ENCODE assay signal across 8 cellular contexts in genomic region chr10:74419491-74420466, GRCh38.
DNase-seq lines count a peak whose midpoint lies in the region; ATAC-seq and TF ChIP-seq lines count a peak whose summit lies in the region.

No MANE protein-coding gene starts in this region.

- TF ChIP-seq CTCF in esophagus muscularis mucosa (IDR thresholded peaks at IDR 0.05): peak; percentile 45 to 51 (median 50)
- peak; percentile 54 for TF ChIP-seq CTCF in retinal pigment epithelial cell (conservative IDR thresholded peaks at IDR 0.05; ENCODE audit: low read depth, low read length)
- peak in 2 of 4 experiments; percentile 37 to 40 for TF ChIP-seq CTCF in prostate gland (IDR thresholded peaks at IDR 0.05)

- DNase-seq in DMS153 treated with DMSO at 0.1 percent for 48 hours (lab: John Stamatoyannopoulos, UW; ENCODE audit: unreplicated experiment): peak; percentile 40
- peak; percentile 81 for DNase-seq in Karpas-422
- DNase-seq in T follicular helper cell (ENCODE audit: low read depth): peak; percentile 12
- DNase-seq in esophagus muscularis mucosa (ENCODE audit: extremely low spot score): no peak
- no peak for DNase-seq in retinal pigment epithelial cell (ENCODE audit: low read depth)
- DNase-seq in prostate gland (ENCODE audit: low spot score): no peak

- H3K4me1 ChIP-seq in Karpas-422 (ENCODE audit: low read length) (peaks cover 21% of the 10 kb centered on the region), esophagus muscularis mucosa (peaks cover 0 to 6% (median 0%) of the 10 kb centered on the region in 4 donors), prostate gland (replicated peaks) (no peaks in the 10 kb centered on the region)

- H3K27me3 ChIP-seq in Karpas-422 (ENCODE audit: low read length) (no peaks in the 10 kb centered on the region), esophagus muscularis mucosa (no peaks in the 10 kb centered on the region), prostate gland (replicated peaks; ENCODE audit: insufficient read depth) (no peaks in the 10 kb centered on the region)

- WGBS in esophagus muscularis mucosa: 89% methylated on average over 3 of the region's 3 CpGs
- WGBS in prostate gland: 68% methylated on average over 3 of the region's 3 CpGs

- H3K4me2 ChIP-seq in Karpas-422 (ENCODE audit: low read depth, low read length, poor library complexity, severe bottlenecking): no peak overlapping the region

- ATAC-seq in HG03196 (IDR thresholded peaks at IDR 0.05; ENCODE audit: unreplicated experiment) (no peak), GM21423 (IDR thresholded peaks at IDR 0.05; ENCODE audit: unreplicated experiment) (no peak)

- H2AFZ ChIP-seq in Karpas-422 (ENCODE audit: low read length): no peak overlapping the region

- TF ChIP-seq EP300 in esophagus muscularis mucosa (IDR thresholded peaks at IDR 0.05): no peak

- peaks cover 37% of the 10 kb centered on the region for H3K79me2 ChIP-seq in Karpas-422 (ENCODE audit: low read length)

- TF ChIP-seq POLR2A in esophagus muscularis mucosa (IDR thresholded peaks at IDR 0.05; ENCODE audit: low read depth) (no peak), prostate gland (IDR thresholded peaks at IDR 0.05) (no peak)

- peak overlapping the region; percentile 22; the same call in 1 of the 2 replicates for H3K27ac ChIP-seq in Karpas-422 (ENCODE audit: low read length)
- no peak overlapping the region for H3K27ac ChIP-seq in esophagus muscularis mucosa (replicated peaks in 1 of 4)
- H3K27ac ChIP-seq in prostate gland: no peak overlapping the region

- no peak overlapping the region for H3K9ac ChIP-seq in Karpas-422 (ENCODE audit: low read length)

- H3K4me3 ChIP-seq in Karpas-422 (ENCODE audit: low read length) (no peak overlapping the region), esophagus muscularis mucosa (no peak overlapping the region), retinal pigment epithelial cell (ENCODE audit: low read length) (no peak overlapping the region), prostate gland (no peak overlapping the region)

- H3K36me3 ChIP-seq in Karpas-422 (ENCODE audit: insufficient read depth, low read length) (no peaks in the 10 kb centered on the region), esophagus muscularis mucosa (no peaks in the 10 kb centered on the region), prostate gland (no peaks in the 10 kb centered on the region)

- intact Hi-C loops in esophagus muscularis mucosa (cut with DNase I) (loop anchor here (5.0 to 10.0 kb wide), 2 partner anchors 605 to 683 kb away; no protein-coding TSS in a partner anchor), prostate gland (cut with DNase I) (loop anchor here (10.0 kb wide), 1 partner anchor 605 kb away; no protein-coding TSS in a partner anchor)

- H3K9me2 ChIP-seq in Karpas-422 (replicated peaks; ENCODE audit: insufficient read depth, low read length): no peaks in the 10 kb centered on the region

- H4K20me1 ChIP-seq in Karpas-422 (ENCODE audit: insufficient read depth, low read depth, low read length): no peaks in the 10 kb centered on the region

- H3K9me3 ChIP-seq in Karpas-422 (ENCODE audit: low read length) (no peaks in the 10 kb centered on the region; the same call in 1 of the 2 replicates), esophagus muscularis mucosa (no peaks in the 10 kb centered on the region), prostate gland (no peaks in the 10 kb centered on the region)

Comparison
In these comparisons a context has a peak if more than half of its experiments do, and no peak if none do; other contexts are left out.
1. DNase-seq: peak in DMS153 treated with DMSO at 0.1 percent for 48 hours (single experiment), Karpas-422 (single experiment) and T follicular helper cell (single experiment); none in esophagus muscularis mucosa (single experiment), retinal pigment epithelial cell (single experiment) and prostate gland (single experiment).